In genomic region chr10:72316386-72316700, GRCh38 we compare ENCODE assay signal across 10 cellular contexts. TPM values are rescaled to one million over a fixed set of nuclear protein-coding genes. Genes with fewer than 3 reads are reported as not detected.
DNase-seq lines count a peak whose midpoint lies in the region; ATAC-seq and TF ChIP-seq lines count a peak whose summit lies in the region.
"Had no signal": no experiment of that assay in that cellular context is flagged by ENCODE, and none has a peak within 500 bp of the region (broad histone marks: within the 10 kb centered on the region; RNA-seq: fewer than 3 reads in every experiment).

No MANE protein-coding gene starts in this region.

- no peaks in the 10 kb centered on the region for H3K9me3 Mint-ChIP-seq in osteocyte (ENCODE audit: unreplicated experiment)
- no peaks in the 10 kb centered on the region for H3K9me3 Mint-ChIP-seq in endodermal cell

- H3F3A ChIP-seq in PC-3 (ENCODE audit: low read length, unreplicated experiment) = peaks cover 4% of the 10 kb centered on the region

- no peak overlapping the region for H3K4me3 ChIP-seq in PC-3 (ENCODE audit: low read length)
- H3K4me3 ChIP-seq in endodermal cell (ENCODE audit: low read length) = no peak overlapping the region

- H3K36me3 Mint-ChIP-seq in osteocyte (ENCODE audit: unreplicated experiment) (no peaks in the 10 kb centered on the region), endodermal cell (ENCODE audit: low read depth) (no peaks in the 10 kb centered on the region)

- peak overlapping the region; percentile 29 for H3K27ac Mint-ChIP-seq in osteocyte (ENCODE audit: unreplicated experiment)
- no peak overlapping the region for H3K27ac Mint-ChIP-seq in endodermal cell

- no peak for TF ChIP-seq CTCF in C4-2B (conservative IDR thresholded peaks at IDR 0.05)
- TF ChIP-seq CTCF in PC-3 (conservative IDR thresholded peaks at IDR 0.05; ENCODE audit: low read depth, low read length) = no peak
- TF ChIP-seq CTCF in osteocyte (IDR thresholded peaks at IDR 0.05) = no peak
- TF ChIP-seq CTCF in endodermal cell (conservative IDR thresholded peaks at IDR 0.05) = no peak

- H3K36me3 ChIP-seq in PC-3 (ENCODE audit: low read depth, low read length) (no peaks in the 10 kb centered on the region), endodermal cell (ENCODE audit: control insufficient read depth, insufficient read depth, low read length) (no peaks in the 10 kb centered on the region)

- no peaks in the 10 kb centered on the region for H3K79me2 ChIP-seq in PC-3 (ENCODE audit: low read length)

- H3K4me3 Mint-ChIP-seq in osteocyte (ENCODE audit: unreplicated experiment) (no peak overlapping the region), endodermal cell (no peak overlapping the region)

- H3K27me3 Mint-ChIP-seq in osteocyte (ENCODE audit: unreplicated experiment) (no peaks in the 10 kb centered on the region), endodermal cell (ENCODE audit: insufficient read depth) (peaks cover 6% of the 10 kb centered on the region)

- no peaks in the 10 kb centered on the region for H3K9me2 ChIP-seq in PC-3 (replicated peaks; ENCODE audit: low read length)

- no peak overlapping the region for H2AFZ ChIP-seq in PC-3 (ENCODE audit: low read length)

- peak overlapping the region; percentile 85 for H3K27ac ChIP-seq in C4-2B
- peak overlapping the region; percentile 77 for H3K27ac ChIP-seq in PC-3 (ENCODE audit: low read length)
- H3K27ac ChIP-seq in endodermal cell (ENCODE audit: low read depth, low read length) = no peak overlapping the region

- CTCF ChIA-PET in PC-3 (lab: Charles Lee) = no interaction called here

- WGBS in endodermal cell (ENCODE audit: insufficient coverage in 1 of 2, insufficient read length in 1 of 2), 2 experiments = 76 to 95% methylated on average over 3 of the region's 3 CpGs

- H3K4me1 Mint-ChIP-seq in osteocyte (ENCODE audit: unreplicated experiment) = peaks cover 42% of the 10 kb centered on the region
- H3K4me1 Mint-ChIP-seq in endodermal cell = peaks cover 26% of the 10 kb centered on the region

- peaks cover 49% of the 10 kb centered on the region for H3K4me1 ChIP-seq in PC-3 (ENCODE audit: insufficient read depth, low read length)
- H3K4me1 ChIP-seq in endodermal cell (ENCODE audit: control insufficient read depth, insufficient read depth, low read length) = peaks cover 14% of the 10 kb centered on the region

- peak overlapping the region; percentile 33; the same call in 1 of the 2 replicates for H3K4me2 ChIP-seq in PC-3 (ENCODE audit: low read length)

- no TSS peak for BruUV-seq in PC-3 (replicated peaks; lab: Mats Ljungman, UMichigan)

- ATAC-seq in PC-3 (no peak), HG03342 (IDR thresholded peaks at IDR 0.05; ENCODE audit: unreplicated experiment) (no peak), GM18868 (IDR thresholded peaks at IDR 0.05; ENCODE audit: unreplicated experiment) (no peak), HG03025 (IDR thresholded peaks at IDR 0.05; ENCODE audit: low FRiP score, unreplicated experiment) (no peak)

- POLR2A ChIA-PET in PC-3 (lab: Charles Lee; ENCODE audit: unreplicated experiment) = no interaction called here

- intact Hi-C loops in PC-3 (cut with micrococcal nuclease) = no loop called here

- H4K20me1 ChIP-seq in PC-3 (ENCODE audit: low read length) = no peaks in the 10 kb centered on the region

- H3K27me3 ChIP-seq in PC-3 (ENCODE audit: low read length) (no peaks in the 10 kb centered on the region), endodermal cell (ENCODE audit: control insufficient read depth, insufficient read depth, low read length, poor library complexity, severe bottlenecking) (no peaks in the 10 kb centered on the region)

- DNase-seq in PC-3 (no peak), dermis microvascular lymphatic vessel endothelial cell (ENCODE audit: low read depth in 2 of 2) (peak; percentile 57 to 65), osteocyte (ENCODE audit: extremely low spot score, unreplicated experiment) (no peak), endodermal cell (no peak)
- DNase-seq: activated T-cell treated with anti-CD3 and anti-CD28 coated beads, Interleukin-2, amount 50 U/mL, for 1 hour; NCI-H1048 had no signal

- H3K9me3 ChIP-seq in PC-3 (ENCODE audit: low read length) = no peaks in the 10 kb centered on the region
- no peaks in the 10 kb centered on the region for H3K9me3 ChIP-seq in endodermal cell (ENCODE audit: control insufficient read depth, low read length)

- H3K9ac ChIP-seq in PC-3 (ENCODE audit: low read length) (no peak overlapping the region), endodermal cell (ENCODE audit: extremely low read depth, low read length, poor library complexity, severe bottlenecking) (no peak overlapping the region)

RNA-seq across cellular contexts. Expression of gene DNAJB12, which starts 38.4 kb away (rescaled TPM):
- total RNA-seq in PC-3 (2014; rRNA removed) = 25.7 and 30.9 TPM in 2 replicates
- total RNA-seq in dermis microvascular lymphatic vessel endothelial cell = 16.8 and 26.0 TPM in 2 replicates
- 42.4 and 43.0 TPM in 2 replicates for total RNA-seq in osteocyte
- 10 to 100 TPM; 22.6 to 27.5 TPM for total RNA-seq in endodermal cell
- 18.3 TPM for polyA plus RNA-seq in endodermal cell (2013, experiment 1 of 2)
- 17.5 TPM for polyA plus RNA-seq in endodermal cell (2013, experiment 2 of 2)

RNA-seq across cellular contexts. Expression of gene DDIT4, which starts 42.6 kb away (rescaled TPM):
- total RNA-seq in PC-3 (2014; rRNA removed) = 68.9 and 94.2 TPM in 2 replicates
- 128 and 193 TPM in 2 replicates for total RNA-seq in dermis microvascular lymphatic vessel endothelial cell
- total RNA-seq in osteocyte = 288 and 290 TPM in 2 replicates
- total RNA-seq in endodermal cell = 10 to 100 TPM; 20.5 to 30.2 TPM
- 178 TPM for polyA plus RNA-seq in endodermal cell (2013, experiment 1 of 2)
- 119 TPM for polyA plus RNA-seq in endodermal cell (2013, experiment 2 of 2)

Comparison
In these comparisons a context has a peak if more than half of its experiments do, and no peak if none do; other contexts are left out.
1. DNase-seq: peak in dermis microvascular lymphatic vessel endothelial cell (2 of 2); none in PC-3 (single experiment), osteocyte (single experiment) and endodermal cell (single experiment).